ENCODE assay signal across 14 cellular contexts in genomic region chr22:23509571-23510302, GRCh38.
DNase-seq lines count a peak whose midpoint lies in the region; ATAC-seq and TF ChIP-seq lines count a peak whose summit lies in the region.
"Had no signal": no experiment of that assay in that cellular context is flagged by ENCODE, and none has a peak within 500 bp of the region (broad histone marks: within the 10 kb centered on the region; RNA-seq: fewer than 3 reads in every experiment).

No MANE protein-coding gene starts in this region.

- no peaks in the 10 kb centered on the region for H4K20me1 ChIP-seq in GM23248 (ENCODE audit: insufficient read depth)

- no peak overlapping the region for H3K4me3 ChIP-seq in GM23248
- peak overlapping the region in 1 of 2 donors; percentile 26 for H3K4me3 ChIP-seq in testis
- H3K4me3 ChIP-seq: GM12878, MG63, sigmoid colon had no signal

- H3K9me3 ChIP-seq in GM23248 (ENCODE audit: low read depth), result no peaks in the 10 kb centered on the region
- no peaks in the 10 kb centered on the region for H3K9me3 ChIP-seq in testis
- H3K9me3 ChIP-seq: MG63, sigmoid colon had no signal

- WGBS in GM23248 (ENCODE audit: low coverage in 1 of 2, low lambda C conversion rate in 2 of 2, missing lambda C conversion rate in 2 of 2), 2 experiments, result 41% methylated on average over 11 of the region's 11 CpGs
- WGBS in testis, 2 donors, result 57 to 74% methylated on average over 11 of the region's 11 CpGs

- H3K36me3 ChIP-seq in GM23248 (ENCODE audit: low read depth) (no peaks in the 10 kb centered on the region), testis (ENCODE audit: low read depth, missing control alignments) (no peaks in the 10 kb centered on the region)
- H3K36me3 ChIP-seq: MG63, sigmoid colon had no signal

- H3K9me2 ChIP-seq in GM23248 (ENCODE audit: insufficient read depth), result no peaks in the 10 kb centered on the region

- H3F3A ChIP-seq in GM23248 (ENCODE audit: insufficient read depth), result no peaks in the 10 kb centered on the region

- no peak overlapping the region for H3K27ac ChIP-seq in GM23248
- peak overlapping the region; percentile 41 to 63 for H3K27ac ChIP-seq in testis

- H3K79me2 ChIP-seq in GM23248 (ENCODE audit: insufficient read depth), result no peaks in the 10 kb centered on the region

- H2AFZ ChIP-seq in GM23248, result no peak overlapping the region

- no peak for ATAC-seq in GM21447 (IDR thresholded peaks at IDR 0.05; ENCODE audit: unreplicated experiment)
- ATAC-seq: GM12878 had no signal

- TF ChIP-seq POLR2A in testis (IDR thresholded peaks at IDR 0.05), result no peak

- no peaks in the 10 kb centered on the region; the same call in 1 of the 2 replicates for H3K27me3 ChIP-seq in GM23248 (replicated peaks; ENCODE audit: insufficient read depth)
- no peaks in the 10 kb centered on the region for H3K27me3 ChIP-seq in testis
- H3K27me3 ChIP-seq: MG63, sigmoid colon had no signal

- no peak overlapping the region for H3K4me2 ChIP-seq in GM23248 (ENCODE audit: unreplicated experiment)

- in situ Hi-C loops in GM23248 (cut with MboI), result no loop called here

- TF ChIP-seq CTCF in testis (IDR thresholded peaks at IDR 0.05), result no peak

- H3K9ac ChIP-seq in GM23248, result no peak overlapping the region

- DNase-seq in GM23248 (peak; percentile 20), SHP77 treated with DMSO at 0.1 percent for 48 hours (lab: John Stamatoyannopoulos, UW) (peak; percentile 74), iPS-NIHi7 (ENCODE audit: extremely low spot score) (peak; percentile 20), testis (peak; percentile 84), SKM-1 (lab: John Stamatoyannopoulos, UW; ENCODE audit: unreplicated experiment) (no peak)
- no peak for DNase-seq in activated CD8-positive, alpha-beta memory T cell treated with anti-CD3 and anti-CD28 coated beads for 24 hours
- DNase-seq: activated naive CD4-positive, alpha-beta T cell treated with anti-CD3 and anti-CD28 coated beads for 36 hours; cerebellar nuclear complex; MG63; NCI-H2171 treated with DMSO at 0.1 percent for 48 hours; sigmoid colon; T-helper 9 cell had no signal

- intact Hi-C loops in testis (cut with DNase I; ENCODE audit: low total_unique reads), result no loop called here

- no peaks in the 10 kb centered on the region for H3K4me1 ChIP-seq in GM23248 (ENCODE audit: insufficient read depth)
- peaks cover under 1% of the 10 kb centered on the region for H3K4me1 ChIP-seq in testis

Comparison
In these comparisons a context has a peak if more than half of its experiments do, and no peak if none do; other contexts are left out.
1. DNase-seq: peak in GM23248 (single experiment), SHP77 treated with DMSO at 0.1 percent for 48 hours (single experiment), iPS-NIHi7 (single experiment) and testis (single experiment); none in SKM-1 (single experiment) and activated CD8-positive, alpha-beta memory T cell treated with anti-CD3 and anti-CD28 coated beads for 24 hours (single experiment).